Comparison of ENCODE assay signal across 1 cellular context in the genomic region with DNA sequence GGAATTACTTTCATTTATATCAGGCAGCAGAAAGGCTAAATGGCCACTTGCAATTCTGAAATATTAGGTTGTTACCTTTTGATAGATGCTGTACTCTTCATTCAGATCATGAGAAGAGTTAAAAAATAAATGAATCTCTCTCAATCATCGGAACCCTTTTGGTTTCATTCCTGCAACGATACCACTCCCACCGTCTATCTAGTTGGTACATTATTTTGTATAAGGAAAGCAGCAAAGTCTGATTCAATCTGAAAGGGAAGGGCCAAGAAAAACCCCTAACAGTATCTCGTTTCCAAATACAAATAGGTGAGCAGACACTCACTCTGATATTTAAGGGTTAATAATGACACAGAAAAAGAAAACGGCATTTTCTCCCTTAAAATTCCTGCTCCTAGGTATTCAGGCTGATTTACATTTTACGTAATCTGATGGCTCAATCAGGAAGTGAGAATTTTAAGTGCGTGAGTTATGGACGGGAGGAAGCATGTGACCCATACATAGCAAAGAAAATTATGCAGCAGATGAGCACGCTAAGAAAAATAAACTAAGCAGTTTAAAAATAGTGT.
TF ChIP-seq lines count a peak whose summit lies in the region.

No MANE protein-coding gene starts in this region.

TF ChIP-seq in K562, 482 proteins besides CTCF, POLR2A, EP300 and RAD21 (continued from another document and continues in another):
- TF ChIP-seq DIDO1 (tag; IDR thresholded peaks at IDR 0.05; ENCODE audit: low read depth), result 0 out of 2 replicates have a peak, but pooled peaks have one; percentile 36
- TF ChIP-seq, protein P1, sequence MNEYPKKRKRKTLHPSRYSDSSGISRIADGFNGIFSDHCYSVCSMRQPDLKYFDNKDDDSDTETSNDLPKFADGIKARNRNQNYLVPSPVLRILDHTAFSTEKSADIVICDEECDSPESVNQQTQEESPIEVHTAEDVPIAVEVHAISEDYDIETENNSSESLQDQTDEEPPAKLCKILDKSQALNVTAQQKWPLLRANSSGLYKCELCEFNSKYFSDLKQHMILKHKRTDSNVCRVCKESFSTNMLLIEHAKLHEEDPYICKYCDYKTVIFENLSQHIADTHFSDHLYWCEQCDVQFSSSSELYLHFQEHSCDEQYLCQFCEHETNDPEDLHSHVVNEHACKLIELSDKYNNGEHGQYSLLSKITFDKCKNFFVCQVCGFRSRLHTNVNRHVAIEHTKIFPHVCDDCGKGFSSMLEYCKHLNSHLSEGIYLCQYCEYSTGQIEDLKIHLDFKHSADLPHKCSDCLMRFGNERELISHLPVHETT (CRISPR knock-in tag; conservative IDR thresholded peaks at IDR 0.05 in 1 of 2, IDR thresholded peaks at IDR 0.05 in 1 of 2), result no peak
- no peak; the same call in 1 of the 2 replicates for TF ChIP-seq ZNF644 (tag; IDR thresholded peaks at IDR 0.05; ENCODE audit: low read depth)
- peak; percentile 63; the same call in 1 of the 2 replicates for TF ChIP-seq LEF1 (IDR thresholded peaks at IDR 0.05)
- TF ChIP-seq, protein P2, sequence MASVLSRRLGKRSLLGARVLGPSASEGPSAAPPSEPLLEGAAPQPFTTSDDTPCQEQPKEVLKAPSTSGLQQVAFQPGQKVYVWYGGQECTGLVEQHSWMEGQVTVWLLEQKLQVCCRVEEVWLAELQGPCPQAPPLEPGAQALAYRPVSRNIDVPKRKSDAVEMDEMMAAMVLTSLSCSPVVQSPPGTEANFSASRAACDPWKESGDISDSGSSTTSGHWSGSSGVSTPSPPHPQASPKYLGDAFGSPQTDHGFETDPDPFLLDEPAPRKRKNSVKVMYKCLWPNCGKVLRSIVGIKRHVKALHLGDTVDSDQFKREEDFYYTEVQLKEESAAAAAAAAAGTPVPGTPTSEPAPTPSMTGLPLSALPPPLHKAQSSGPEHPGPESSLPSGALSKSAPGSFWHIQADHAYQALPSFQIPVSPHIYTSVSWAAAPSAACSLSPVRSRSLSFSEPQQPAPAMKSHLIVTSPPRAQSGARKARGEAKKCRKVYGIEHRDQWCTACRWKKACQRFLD (CRISPR knock-in tag; IDR thresholded peaks at IDR 0.05), result peak; percentile 71
- no peak for TF ChIP-seq ZKSCAN3 (CRISPR knock-in tag; IDR thresholded peaks at IDR 0.05)
- TF ChIP-seq, protein P3, sequence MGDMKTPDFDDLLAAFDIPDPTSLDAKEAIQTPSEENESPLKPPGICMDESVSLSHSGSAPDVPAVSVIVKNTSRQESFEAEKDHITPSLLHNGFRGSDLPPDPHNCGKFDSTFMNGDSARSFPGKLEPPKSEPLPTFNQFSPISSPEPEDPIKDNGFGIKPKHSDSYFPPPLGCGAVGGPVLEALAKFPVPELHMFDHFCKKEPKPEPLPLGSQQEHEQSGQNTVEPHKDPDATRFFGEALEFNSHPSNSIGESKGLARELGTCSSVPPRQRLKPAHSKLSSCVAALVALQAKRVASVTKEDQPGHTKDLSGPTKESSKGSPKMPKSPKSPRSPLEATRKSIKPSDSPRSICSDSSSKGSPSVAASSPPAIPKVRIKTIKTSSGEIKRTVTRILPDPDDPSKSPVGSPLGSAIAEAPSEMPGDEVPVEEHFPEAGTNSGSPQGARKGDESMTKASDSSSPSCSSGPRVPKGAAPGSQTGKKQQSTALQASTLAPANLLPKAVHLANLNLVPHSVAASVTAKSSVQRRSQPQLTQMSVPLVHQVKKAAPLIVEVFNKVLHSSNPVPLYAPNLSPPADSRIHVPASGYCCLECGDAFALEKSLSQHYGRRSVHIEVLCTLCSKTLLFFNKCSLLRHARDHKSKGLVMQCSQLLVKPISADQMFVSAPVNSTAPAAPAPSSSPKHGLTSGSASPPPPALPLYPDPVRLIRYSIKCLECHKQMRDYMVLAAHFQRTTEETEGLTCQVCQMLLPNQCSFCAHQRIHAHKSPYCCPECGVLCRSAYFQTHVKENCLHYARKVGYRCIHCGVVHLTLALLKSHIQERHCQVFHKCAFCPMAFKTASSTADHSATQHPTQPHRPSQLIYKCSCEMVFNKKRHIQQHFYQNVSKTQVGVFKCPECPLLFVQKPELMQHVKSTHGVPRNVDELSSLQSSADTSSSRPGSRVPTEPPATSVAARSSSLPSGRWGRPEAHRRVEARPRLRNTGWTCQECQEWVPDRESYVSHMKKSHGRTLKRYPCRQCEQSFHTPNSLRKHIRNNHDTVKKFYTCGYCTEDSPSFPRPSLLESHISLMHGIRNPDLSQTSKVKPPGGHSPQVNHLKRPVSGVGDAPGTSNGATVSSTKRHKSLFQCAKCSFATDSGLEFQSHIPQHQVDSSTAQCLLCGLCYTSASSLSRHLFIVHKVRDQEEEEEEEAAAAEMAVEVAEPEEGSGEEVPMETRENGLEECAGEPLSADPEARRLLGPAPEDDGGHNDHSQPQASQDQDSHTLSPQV (IDR thresholded peaks at IDR 0.05), result peak; percentile 66
- TF ChIP-seq NFYB (IDR thresholded peaks at IDR 0.05; ENCODE audit: extremely low read depth, insufficient read length), result no peak
- TF ChIP-seq ZNF212 (CRISPR knock-in tag; IDR thresholded peaks at IDR 0.05), result no peak
- TF ChIP-seq, protein P4, sequence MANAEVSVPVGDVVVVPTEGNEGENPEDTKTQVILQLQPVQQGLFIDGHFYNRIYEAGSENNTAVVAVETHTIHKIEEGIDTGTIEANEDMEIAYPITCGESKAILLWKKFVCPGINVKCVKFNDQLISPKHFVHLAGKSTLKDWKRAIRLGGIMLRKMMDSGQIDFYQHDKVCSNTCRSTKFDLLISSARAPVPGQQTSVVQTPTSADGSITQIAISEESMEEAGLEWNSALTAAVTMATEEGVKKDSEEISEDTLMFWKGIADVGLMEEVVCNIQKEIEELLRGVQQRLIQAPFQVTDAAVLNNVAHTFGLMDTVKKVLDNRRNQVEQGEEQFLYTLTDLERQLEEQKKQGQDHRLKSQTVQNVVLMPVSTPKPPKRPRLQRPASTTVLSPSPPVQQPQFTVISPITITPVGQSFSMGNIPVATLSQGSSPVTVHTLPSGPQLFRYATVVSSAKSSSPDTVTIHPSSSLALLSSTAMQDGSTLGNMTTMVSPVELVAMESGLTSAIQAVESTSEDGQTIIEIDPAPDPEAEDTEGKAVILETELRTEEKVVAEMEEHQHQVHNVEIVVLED (CRISPR knock-in tag; IDR thresholded peaks at IDR 0.05), result peak; percentile 32; the same call in 1 of the 2 replicates
- no peak for TF ChIP-seq HDGF (IDR thresholded peaks at IDR 0.05)
- TF ChIP-seq, protein P5, sequence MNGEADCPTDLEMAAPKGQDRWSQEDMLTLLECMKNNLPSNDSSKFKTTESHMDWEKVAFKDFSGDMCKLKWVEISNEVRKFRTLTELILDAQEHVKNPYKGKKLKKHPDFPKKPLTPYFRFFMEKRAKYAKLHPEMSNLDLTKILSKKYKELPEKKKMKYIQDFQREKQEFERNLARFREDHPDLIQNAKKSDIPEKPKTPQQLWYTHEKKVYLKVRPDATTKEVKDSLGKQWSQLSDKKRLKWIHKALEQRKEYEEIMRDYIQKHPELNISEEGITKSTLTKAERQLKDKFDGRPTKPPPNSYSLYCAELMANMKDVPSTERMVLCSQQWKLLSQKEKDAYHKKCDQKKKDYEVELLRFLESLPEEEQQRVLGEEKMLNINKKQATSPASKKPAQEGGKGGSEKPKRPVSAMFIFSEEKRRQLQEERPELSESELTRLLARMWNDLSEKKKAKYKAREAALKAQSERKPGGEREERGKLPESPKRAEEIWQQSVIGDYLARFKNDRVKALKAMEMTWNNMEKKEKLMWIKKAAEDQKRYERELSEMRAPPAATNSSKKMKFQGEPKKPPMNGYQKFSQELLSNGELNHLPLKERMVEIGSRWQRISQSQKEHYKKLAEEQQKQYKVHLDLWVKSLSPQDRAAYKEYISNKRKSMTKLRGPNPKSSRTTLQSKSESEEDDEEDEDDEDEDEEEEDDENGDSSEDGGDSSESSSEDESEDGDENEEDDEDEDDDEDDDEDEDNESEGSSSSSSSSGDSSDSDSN (IDR thresholded peaks at IDR 0.05; ENCODE audit: borderline replicate concordance in 1 of 2, low read depth in 2 of 2, low read length in 2 of 2), result no peak
- TF ChIP-seq ZBTB17 (CRISPR knock-in tag; IDR thresholded peaks at IDR 0.05), result no peak; the same call in 1 of the 2 replicates
- TF ChIP-seq FOXA3 (CRISPR knock-in tag; conservative IDR thresholded peaks at IDR 0.05 in 1 of 2, IDR thresholded peaks at IDR 0.05 in 1 of 2), result no peak
- TF ChIP-seq, protein P6, sequence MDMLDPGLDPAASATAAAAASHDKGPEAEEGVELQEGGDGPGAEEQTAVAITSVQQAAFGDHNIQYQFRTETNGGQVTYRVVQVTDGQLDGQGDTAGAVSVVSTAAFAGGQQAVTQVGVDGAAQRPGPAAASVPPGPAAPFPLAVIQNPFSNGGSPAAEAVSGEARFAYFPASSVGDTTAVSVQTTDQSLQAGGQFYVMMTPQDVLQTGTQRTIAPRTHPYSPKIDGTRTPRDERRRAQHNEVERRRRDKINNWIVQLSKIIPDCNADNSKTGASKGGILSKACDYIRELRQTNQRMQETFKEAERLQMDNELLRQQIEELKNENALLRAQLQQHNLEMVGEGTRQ (CRISPR knock-in tag; IDR thresholded peaks at IDR 0.05), result peak; percentile 71
- no peak for TF ChIP-seq KHSRP (IDR thresholded peaks at IDR 0.05)
- peak; percentile 51 for TF ChIP-seq DDX20 (tag; IDR thresholded peaks at IDR 0.05; ENCODE audit: low read depth)
- no peak; a peak in 1 of 4 replicates for TF ChIP-seq SRF (CRISPR knock-in tag; IDR thresholded peaks at IDR 0.05)
- no peak for TF ChIP-seq SMC3 (conservative IDR thresholded peaks at IDR 0.05; ENCODE audit: insufficient read depth, low read depth, low read length)
- 0 out of 2 replicates have a peak, but pooled peaks have one; percentile 29 for TF ChIP-seq RFX7 (CRISPR knock-in tag; IDR thresholded peaks at IDR 0.05)
- no peak for TF ChIP-seq TAF15 (IDR thresholded peaks at IDR 0.05; ENCODE audit: low read depth, low read length)
- TF ChIP-seq ZNF197 (CRISPR knock-in tag; IDR thresholded peaks at IDR 0.05; ENCODE audit: low read depth), result no peak
- TF ChIP-seq RB1 (IDR thresholded peaks at IDR 0.05; ENCODE audit: low read depth), result no peak
- TF ChIP-seq, protein P7, sequence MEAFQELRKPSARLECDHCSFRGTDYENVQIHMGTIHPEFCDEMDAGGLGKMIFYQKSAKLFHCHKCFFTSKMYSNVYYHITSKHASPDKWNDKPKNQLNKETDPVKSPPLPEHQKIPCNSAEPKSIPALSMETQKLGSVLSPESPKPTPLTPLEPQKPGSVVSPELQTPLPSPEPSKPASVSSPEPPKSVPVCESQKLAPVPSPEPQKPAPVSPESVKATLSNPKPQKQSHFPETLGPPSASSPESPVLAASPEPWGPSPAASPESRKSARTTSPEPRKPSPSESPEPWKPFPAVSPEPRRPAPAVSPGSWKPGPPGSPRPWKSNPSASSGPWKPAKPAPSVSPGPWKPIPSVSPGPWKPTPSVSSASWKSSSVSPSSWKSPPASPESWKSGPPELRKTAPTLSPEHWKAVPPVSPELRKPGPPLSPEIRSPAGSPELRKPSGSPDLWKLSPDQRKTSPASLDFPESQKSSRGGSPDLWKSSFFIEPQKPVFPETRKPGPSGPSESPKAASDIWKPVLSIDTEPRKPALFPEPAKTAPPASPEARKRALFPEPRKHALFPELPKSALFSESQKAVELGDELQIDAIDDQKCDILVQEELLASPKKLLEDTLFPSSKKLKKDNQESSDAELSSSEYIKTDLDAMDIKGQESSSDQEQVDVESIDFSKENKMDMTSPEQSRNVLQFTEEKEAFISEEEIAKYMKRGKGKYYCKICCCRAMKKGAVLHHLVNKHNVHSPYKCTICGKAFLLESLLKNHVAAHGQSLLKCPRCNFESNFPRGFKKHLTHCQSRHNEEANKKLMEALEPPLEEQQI (IDR thresholded peaks at IDR 0.05), result no peak
- TF ChIP-seq ZC3H4 (CRISPR knock-in tag; IDR thresholded peaks at IDR 0.05; ENCODE audit: borderline replicate concordance), result no peak
- TF ChIP-seq BCL6 (CRISPR knock-in tag; IDR thresholded peaks at IDR 0.05), result no peak
- no peak for TF ChIP-seq EZH2 (IDR thresholded peaks at IDR 0.05; ENCODE audit: borderline replicate concordance, low read depth, low read length)
- peak; percentile 90 for TF ChIP-seq ELF1 (tag; IDR thresholded peaks at IDR 0.05)
- TF ChIP-seq MYC (IDR thresholded peaks at IDR 0.05; ENCODE audit: low read depth, low read length), result peak; percentile 72
- no peak for TF ChIP-seq MYC (CRISPR knock-in tag; IDR thresholded peaks at IDR 0.05; ENCODE audit: borderline replicate concordance, low read depth)
- TF ChIP-seq CTBP1 (IDR thresholded peaks at IDR 0.05; ENCODE audit: borderline replicate concordance), result no peak
- no peak for TF ChIP-seq HMG20B (CRISPR knock-in tag; IDR thresholded peaks at IDR 0.05)
- no peak for TF ChIP-seq HDAC8 (tag; IDR thresholded peaks at IDR 0.05)
- no peak for TF ChIP-seq CBX3 (IDR thresholded peaks at IDR 0.05; ENCODE audit: borderline replicate concordance in 1 of 2, low read length in 2 of 2)
- TF ChIP-seq, protein P8, sequence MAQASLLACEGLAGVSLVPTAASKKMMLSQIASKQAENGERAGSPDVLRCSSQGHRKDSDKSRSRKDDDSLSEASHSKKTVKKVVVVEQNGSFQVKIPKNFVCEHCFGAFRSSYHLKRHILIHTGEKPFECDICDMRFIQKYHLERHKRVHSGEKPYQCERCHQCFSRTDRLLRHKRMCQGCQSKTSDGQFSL (CRISPR knock-in tag; IDR thresholded peaks at IDR 0.05), result no peak
- TF ChIP-seq, protein P8 (tag; IDR thresholded peaks at IDR 0.05), result no peak
- TF ChIP-seq, protein P9, sequence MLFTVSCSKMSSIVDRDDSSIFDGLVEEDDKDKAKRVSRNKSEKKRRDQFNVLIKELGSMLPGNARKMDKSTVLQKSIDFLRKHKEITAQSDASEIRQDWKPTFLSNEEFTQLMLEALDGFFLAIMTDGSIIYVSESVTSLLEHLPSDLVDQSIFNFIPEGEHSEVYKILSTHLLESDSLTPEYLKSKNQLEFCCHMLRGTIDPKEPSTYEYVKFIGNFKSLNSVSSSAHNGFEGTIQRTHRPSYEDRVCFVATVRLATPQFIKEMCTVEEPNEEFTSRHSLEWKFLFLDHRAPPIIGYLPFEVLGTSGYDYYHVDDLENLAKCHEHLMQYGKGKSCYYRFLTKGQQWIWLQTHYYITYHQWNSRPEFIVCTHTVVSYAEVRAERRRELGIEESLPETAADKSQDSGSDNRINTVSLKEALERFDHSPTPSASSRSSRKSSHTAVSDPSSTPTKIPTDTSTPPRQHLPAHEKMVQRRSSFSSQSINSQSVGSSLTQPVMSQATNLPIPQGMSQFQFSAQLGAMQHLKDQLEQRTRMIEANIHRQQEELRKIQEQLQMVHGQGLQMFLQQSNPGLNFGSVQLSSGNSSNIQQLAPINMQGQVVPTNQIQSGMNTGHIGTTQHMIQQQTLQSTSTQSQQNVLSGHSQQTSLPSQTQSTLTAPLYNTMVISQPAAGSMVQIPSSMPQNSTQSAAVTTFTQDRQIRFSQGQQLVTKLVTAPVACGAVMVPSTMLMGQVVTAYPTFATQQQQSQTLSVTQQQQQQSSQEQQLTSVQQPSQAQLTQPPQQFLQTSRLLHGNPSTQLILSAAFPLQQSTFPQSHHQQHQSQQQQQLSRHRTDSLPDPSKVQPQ (CRISPR knock-in tag; IDR thresholded peaks at IDR 0.05; ENCODE audit: borderline replicate concordance), result no peak
- TF ChIP-seq ZNF133 (CRISPR knock-in tag; IDR thresholded peaks at IDR 0.05), result no peak
- no peak for TF ChIP-seq SNRNP70 (optimal IDR thresholded peaks at IDR 0.05; ENCODE audit: low read depth, low read length)
- TF ChIP-seq SMARCC2 (IDR thresholded peaks at IDR 0.05; ENCODE audit: low read depth), result no peak
